ENCODE assay signal across 8 cellular contexts in the genomic region with DNA sequence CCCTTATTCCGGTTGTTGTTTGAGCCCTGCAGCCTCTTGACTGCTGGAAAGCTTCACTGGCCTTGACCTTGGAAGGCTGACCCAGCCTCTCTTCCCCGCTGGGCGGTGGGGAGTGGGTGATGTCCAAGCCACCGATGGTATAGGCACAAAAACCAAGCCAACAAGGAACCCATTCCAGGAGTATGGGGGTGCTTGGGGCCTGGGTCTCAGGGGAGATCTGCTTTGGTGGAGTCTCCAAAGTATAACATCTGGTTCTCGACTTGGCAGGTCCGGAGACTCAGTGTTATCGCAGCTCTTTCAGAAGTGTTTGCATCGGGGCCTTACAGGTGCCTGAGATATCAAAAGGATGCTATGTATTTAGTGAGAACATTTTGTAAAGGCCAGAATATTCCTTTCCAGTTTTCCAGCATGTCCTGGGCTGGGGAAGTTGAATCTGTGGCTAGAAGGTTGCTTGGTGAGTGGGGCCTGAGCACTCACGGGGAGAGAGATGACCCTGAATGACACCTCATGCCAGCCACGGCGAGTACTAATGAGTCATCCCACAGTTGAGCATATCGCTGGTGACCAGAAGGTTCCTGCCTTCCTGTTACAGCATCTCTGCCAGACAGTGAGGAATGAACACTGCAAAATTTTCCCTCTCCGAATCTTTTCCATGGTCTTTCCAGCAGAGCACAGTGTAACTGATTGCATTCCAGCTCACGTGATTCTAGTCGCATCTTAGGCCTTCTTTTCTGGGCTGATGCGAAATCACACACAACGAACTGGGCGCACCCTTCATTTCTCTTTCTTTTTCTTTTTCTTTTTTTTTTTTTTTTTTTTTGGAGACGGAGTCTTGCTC.
DNase-seq lines count a peak whose midpoint lies in the region; ATAC-seq and TF ChIP-seq lines count a peak whose summit lies in the region.
"Had no signal": no experiment of that assay in that cellular context is flagged by ENCODE, and none has a peak within 500 bp of the region (broad histone marks: within the 10 kb centered on the region; RNA-seq: fewer than 3 reads in every experiment).

No MANE protein-coding gene starts in this region.

- H3K4me3 ChIP-seq in epithelial cell of esophagus (ENCODE audit: low read length) = no peak overlapping the region
- H3K4me3 ChIP-seq in psoas muscle = no peak overlapping the region

- DNase-seq in GM04504 (ENCODE audit: low read depth) (peak; percentile 58), OCI-M1 (lab: John Stamatoyannopoulos, UW) (peak; percentile 93), epithelial cell of esophagus (ENCODE audit: low read depth) (peak; percentile 50), psoas muscle (peak; percentile 53 to 78), DMS79 (lab: John Stamatoyannopoulos, UW) (no peak), DMS153 (lab: John Stamatoyannopoulos, UW) (no peak), DMS79 treated with DMSO at 0.1 percent for 48 hours (lab: John Stamatoyannopoulos, UW) (no peak)
- DNase-seq: activated CD8-positive, alpha-beta memory T cell treated with anti-CD3 and anti-CD28 coated beads for 24 hours had no signal

- WGBS in psoas muscle, 3 donors = 48 to 79% (median 54%) methylated on average over 19 of the region's 19 CpGs

- peak; percentile 92 to 97 (median 94) for ATAC-seq in psoas muscle

- H3K9me3 ChIP-seq in psoas muscle = no peaks in the 10 kb centered on the region

- H3K27me3 ChIP-seq in psoas muscle (ENCODE audit: insufficient read depth in 3 of 3, low read length in 2 of 3) = no peaks in the 10 kb centered on the region

- H3K4me1 ChIP-seq in psoas muscle = peaks cover 24% of the 10 kb centered on the region

- H3K27ac ChIP-seq in psoas muscle = peak overlapping the region; percentile 79

- TF ChIP-seq CTCF in epithelial cell of esophagus (IDR thresholded peaks at IDR 0.05; ENCODE audit: insufficient read depth, low read depth, low read length, missing control alignments) (no peak), psoas muscle (IDR thresholded peaks at IDR 0.05) (no peak)

- intact Hi-C loops in psoas muscle (cut with DNase I) = no loop called here

- H3K36me3 ChIP-seq in psoas muscle (ENCODE audit: insufficient read depth in 1 of 2, low read depth in 1 of 2) = no peaks in the 10 kb centered on the region

Comparison
In these comparisons a context has a peak if more than half of its experiments do, and no peak if none do; other contexts are left out.
1. DNase-seq: peak in GM04504 (single experiment), OCI-M1 (single experiment), epithelial cell of esophagus (single experiment) and psoas muscle (2 of 2); none in DMS79 (single experiment), DMS153 (single experiment) and DMS79 treated with DMSO at 0.1 percent for 48 hours (single experiment).